ENCODE assay signal across 8 cellular contexts in genomic region chr15:29268706-29269484, GRCh38. TPM values are rescaled to one million over a fixed set of nuclear protein-coding genes. Genes with fewer than 3 reads are reported as not detected.
DNase-seq lines count a peak whose midpoint lies in the region; ATAC-seq and TF ChIP-seq lines count a peak whose summit lies in the region.

No MANE protein-coding gene starts in this region.

- peak overlapping the region; percentile 99 for H3K27ac Mint-ChIP-seq in activated T-cell treated with anti-CD3 and anti-CD28 coated beads, Interleukin-2, amount 50 U/mL, for 24 hours
- H3K27ac Mint-ChIP-seq in naive thymus-derived CD8-positive, alpha-beta T cell = peak overlapping the region; percentile 96 to 100 (median 99)
- peak overlapping the region; percentile 98 to 99 for H3K27ac Mint-ChIP-seq in stimulated activated naive CD8-positive, alpha-beta T cell treated with anti-CD3 and anti-CD28 coated beads, Interleukin-15, amount 100 ng/mL, for 72 hours

- peaks cover 51% of the 10 kb centered on the region for H3K4me1 Mint-ChIP-seq in activated T-cell treated with anti-CD3 and anti-CD28 coated beads, Interleukin-2, amount 50 U/mL, for 24 hours (ENCODE audit: low read depth)
- peaks cover 27 to 54% (median 46%) of the 10 kb centered on the region in 4 donors for H3K4me1 Mint-ChIP-seq in naive thymus-derived CD8-positive, alpha-beta T cell
- H3K4me1 Mint-ChIP-seq in stimulated activated naive CD8-positive, alpha-beta T cell treated with anti-CD3 and anti-CD28 coated beads, Interleukin-15, amount 100 ng/mL, for 72 hours = peaks cover 42% of the 10 kb centered on the region

- H3K9me3 Mint-ChIP-seq in activated T-cell treated with anti-CD3 and anti-CD28 coated beads, Interleukin-2, amount 50 U/mL, for 24 hours = no peaks in the 10 kb centered on the region
- H3K9me3 Mint-ChIP-seq in naive thymus-derived CD8-positive, alpha-beta T cell = no peaks in the 10 kb centered on the region
- H3K9me3 Mint-ChIP-seq in stimulated activated naive CD8-positive, alpha-beta T cell treated with anti-CD3 and anti-CD28 coated beads, Interleukin-15, amount 100 ng/mL, for 72 hours = no peaks in the 10 kb centered on the region

- DNase-seq in NCI-H524 (lab: John Stamatoyannopoulos, UW) (peak; percentile 40 to 41), esophagus muscularis mucosa (ENCODE audit: extremely low spot score) (no peak), NCI-H446 treated with DMSO at 0.1 percent for 48 hours (lab: John Stamatoyannopoulos, UW) (no peak)
- DNase-seq in activated T-cell treated with anti-CD3 and anti-CD28 coated beads, Interleukin-2, amount 50 U/mL, for 24 hours = no peak
- peak in 9 of 10 donors; percentile 33 to 82 (median 75) for DNase-seq in naive thymus-derived CD8-positive, alpha-beta T cell
- peak; percentile 61 to 63 for DNase-seq in stimulated activated naive CD8-positive, alpha-beta T cell treated with anti-CD3 and anti-CD28 coated beads, Interleukin-15, amount 100 ng/mL, for 72 hours

- H3K27me3 Mint-ChIP-seq in activated T-cell treated with anti-CD3 and anti-CD28 coated beads, Interleukin-2, amount 50 U/mL, for 24 hours = peaks cover 2% of the 10 kb centered on the region
- no peaks in the 10 kb centered on the region for H3K27me3 Mint-ChIP-seq in naive thymus-derived CD8-positive, alpha-beta T cell
- no peaks in the 10 kb centered on the region for H3K27me3 Mint-ChIP-seq in stimulated activated naive CD8-positive, alpha-beta T cell treated with anti-CD3 and anti-CD28 coated beads, Interleukin-15, amount 100 ng/mL, for 72 hours

- intact Hi-C loops in esophagus muscularis mucosa (cut with DNase I) = no loop called here

- no peak for TF ChIP-seq CTCF in esophagus muscularis mucosa (IDR thresholded peaks at IDR 0.05)

- H3K36me3 ChIP-seq in esophagus muscularis mucosa = peaks cover 0 to 4% (median 0%) of the 10 kb centered on the region in 4 donors

- no peaks in the 10 kb centered on the region for H3K27me3 ChIP-seq in esophagus muscularis mucosa

- peak; percentile 38 for ATAC-seq in GM18511 (IDR thresholded peaks at IDR 0.05; ENCODE audit: unreplicated experiment)
- peak; percentile 28 for ATAC-seq in HG02642 (IDR thresholded peaks at IDR 0.05; ENCODE audit: poor library complexity, unreplicated experiment)
- peak; percentile 47 to 65 for ATAC-seq in naive thymus-derived CD8-positive, alpha-beta T cell
- ATAC-seq in stimulated activated naive CD8-positive, alpha-beta T cell treated with anti-CD3 and anti-CD28 coated beads, Interleukin-15, amount 100 ng/mL, for 72 hours = peak; percentile 65

- H3K36me3 Mint-ChIP-seq in activated T-cell treated with anti-CD3 and anti-CD28 coated beads, Interleukin-2, amount 50 U/mL, for 24 hours (ENCODE audit: low read depth) = peaks cover 22% of the 10 kb centered on the region
- H3K36me3 Mint-ChIP-seq in naive thymus-derived CD8-positive, alpha-beta T cell = peaks cover 0 to 15% (median 0%) of the 10 kb centered on the region in 3 donors

- H3K27ac ChIP-seq in esophagus muscularis mucosa (replicated peaks in 1 of 4) = peak overlapping the region; percentile 92 to 97 (median 94)

- H3K9me3 ChIP-seq in esophagus muscularis mucosa = no peaks in the 10 kb centered on the region

- H3K4me3 ChIP-seq in esophagus muscularis mucosa = peak overlapping the region; percentile 74 to 90 (median 83)

- no peak for TF ChIP-seq POLR2A in esophagus muscularis mucosa (IDR thresholded peaks at IDR 0.05; ENCODE audit: low read depth)

- 7% methylated on average over 24 of the region's 35 CpGs for WGBS in esophagus muscularis mucosa

- no peak for TF ChIP-seq EP300 in esophagus muscularis mucosa (IDR thresholded peaks at IDR 0.05)

- POLR2A ChIA-PET in naive thymus-derived CD8-positive, alpha-beta T cell (lab: Charles Lee) = interaction anchor here (1.4 kb wide), 1 partner anchor 9 kb away, joined by 3 read pairs; no protein-coding TSS in a partner anchor

- peak overlapping the region; percentile 95 for H3K4me3 Mint-ChIP-seq in activated T-cell treated with anti-CD3 and anti-CD28 coated beads, Interleukin-2, amount 50 U/mL, for 24 hours
- peak overlapping the region; percentile 96 to 99 (median 98) for H3K4me3 Mint-ChIP-seq in naive thymus-derived CD8-positive, alpha-beta T cell
- H3K4me3 Mint-ChIP-seq in stimulated activated naive CD8-positive, alpha-beta T cell treated with anti-CD3 and anti-CD28 coated beads, Interleukin-15, amount 100 ng/mL, for 72 hours = peak overlapping the region; percentile 98 to 99

- peaks cover 20 to 37% (median 33%) of the 10 kb centered on the region in 4 donors for H3K4me1 ChIP-seq in esophagus muscularis mucosa

RNA-seq across cellular contexts. Expression of gene NSMCE3, which starts 0.7 kb away (rescaled TPM):
- total RNA-seq in esophagus muscularis mucosa = 10 to 100 TPM in 3 of 4 donors, 1 to 10 TPM in 1; 8.3 to 18.4 (median 15.7) TPM
- 10 to 100 TPM; 17.2 to 17.6 TPM for total RNA-seq in naive thymus-derived CD8-positive, alpha-beta T cell
- 10 to 100 TPM; 34.5 to 38.4 (median 38.0) TPM for polyA plus RNA-seq in naive thymus-derived CD8-positive, alpha-beta T cell

Comparison
In these comparisons a context has a peak if more than half of its experiments do, and no peak if none do; other contexts are left out.
1. DNase-seq: peak in NCI-H524 (2 of 2), naive thymus-derived CD8-positive, alpha-beta T cell (9 of 10) and stimulated activated naive CD8-positive, alpha-beta T cell treated with anti-CD3 and anti-CD28 coated beads, Interleukin-15, amount 100 ng/mL, for 72 hours (2 of 2); none in activated T-cell treated with anti-CD3 and anti-CD28 coated beads, Interleukin-2, amount 50 U/mL, for 24 hours (single experiment), esophagus muscularis mucosa (single experiment) and NCI-H446 treated with DMSO at 0.1 percent for 48 hours (single experiment).
2. Peak in every context shown above with its lines, with median percentiles within 50 percentile points of each other: ATAC-seq, H3K27ac Mint-ChIP-seq and H3K4me3 Mint-ChIP-seq.